In the genomic region with DNA sequence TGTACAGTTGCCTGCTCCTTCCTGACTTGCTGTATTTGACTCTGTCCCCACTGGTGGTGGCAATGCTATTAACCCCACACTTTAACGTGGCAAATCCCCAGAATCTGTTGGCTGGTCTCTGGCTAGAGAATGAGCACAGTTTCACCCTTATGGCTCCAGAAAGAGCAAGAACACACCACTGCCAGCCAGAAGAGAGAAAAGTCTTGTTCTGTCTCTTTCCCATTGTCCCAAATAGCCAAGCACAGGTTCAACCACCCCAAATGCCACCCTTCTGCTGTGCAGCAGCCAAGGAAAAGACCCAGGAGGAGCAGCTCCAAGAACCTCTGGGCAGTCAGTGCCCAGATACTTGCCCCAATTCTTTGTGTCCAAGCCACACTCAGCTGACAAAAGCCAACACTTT, we compare ENCODE assay signal across 14 cellular contexts. TPM values are rescaled to one million over a fixed set of nuclear protein-coding genes. Genes with fewer than 3 reads are reported as not detected.
A peak's percentile ranks its signal among the peaks of the same experiment; 100 is the strongest.
DNase-seq lines count a peak whose midpoint lies in the region; ATAC-seq and TF ChIP-seq lines count a peak whose summit lies in the region.
"Had no signal": no experiment of that assay in that cellular context is flagged by ENCODE, and none has a peak within 500 bp of the region (broad histone marks: within the 10 kb centered on the region; RNA-seq: fewer than 3 reads in every experiment).

No MANE protein-coding gene starts in this region.

- H3K79me2 ChIP-seq in H9 (ENCODE audit: insufficient read depth, low read length) = no peaks in the 10 kb centered on the region
- H3K79me2 ChIP-seq in trophoblast cell (ENCODE audit: control insufficient read depth, insufficient read depth, low read length, poor library complexity) = no peaks in the 10 kb centered on the region
- no peaks in the 10 kb centered on the region; the same call in 1 of the 2 replicates for H3K79me2 ChIP-seq in GM23338 (replicated peaks; ENCODE audit: insufficient read depth)

- H3K4me3 Mint-ChIP-seq in H9 = no peak overlapping the region
- no peak overlapping the region for H3K4me3 Mint-ChIP-seq in GM23338
- H3K4me3 Mint-ChIP-seq: CD4-positive, alpha-beta T cell had no signal

- H3F3A ChIP-seq in GM23338 (replicated peaks; ENCODE audit: low read depth) = no peaks in the 10 kb centered on the region

- no CpG with 5 or more reads among the region's 1 CpG for WGBS in H9 (ENCODE audit: extremely low coverage, insufficient read length, low lambda C conversion rate)
- no CpG with 5 or more reads among the region's 1 CpG for WGBS in trophoblast cell (ENCODE audit: extremely low coverage, insufficient coverage, insufficient read length)

- no peaks in the 10 kb centered on the region for H3K4me1 ChIP-seq in H9 (ENCODE audit: insufficient read depth, low read length)
- no peaks in the 10 kb centered on the region for H3K4me1 ChIP-seq in trophoblast cell (ENCODE audit: control insufficient read depth in 1 of 2, insufficient read depth in 2 of 2, low read length in 2 of 2)
- H3K4me1 ChIP-seq in lower lobe of right lung = no peaks in the 10 kb centered on the region
- H3K4me1 ChIP-seq in GM23338 (ENCODE audit: insufficient read depth) = no peaks in the 10 kb centered on the region; the same call in 1 of the 2 replicates
- H3K4me1 ChIP-seq: BE2C, Caco-2 had no signal

- H4K20me1 ChIP-seq in H9 (ENCODE audit: control insufficient read depth, insufficient read depth, insufficient read length) (no peaks in the 10 kb centered on the region), GM23338 (replicated peaks; ENCODE audit: insufficient read depth) (no peaks in the 10 kb centered on the region; the same call in 1 of the 2 replicates)

- H3K36me3 ChIP-seq in trophoblast cell (ENCODE audit: control insufficient read depth in 1 of 2, insufficient read depth in 2 of 2, low read length in 2 of 2) (no peaks in the 10 kb centered on the region), lower lobe of right lung (no peaks in the 10 kb centered on the region), GM23338 (ENCODE audit: insufficient read depth) (no peaks in the 10 kb centered on the region)
- H3K36me3 ChIP-seq: BE2C, HAP-1 had no signal

- H3K18ac ChIP-seq in H9 (ENCODE audit: insufficient read length, low read depth, low read length) = no peak overlapping the region
- H3K18ac ChIP-seq in trophoblast cell (ENCODE audit: low read length) = no peak overlapping the region

- no peak overlapping the region for H2BK15ac ChIP-seq in H9 (ENCODE audit: low read depth, low read length)

- TF ChIP-seq CTCF in H9 (conservative IDR thresholded peaks at IDR 0.05) = no peak
- no peak for TF ChIP-seq CTCF in lower lobe of right lung (IDR thresholded peaks at IDR 0.05)
- no peak for TF ChIP-seq CTCF in GM23338 (conservative IDR thresholded peaks at IDR 0.05; ENCODE audit: low read depth in 2 of 2)

- no peaks in the 10 kb centered on the region for H3K9me2 ChIP-seq in GM23338 (ENCODE audit: insufficient read depth)

- no peak overlapping the region for H3K9ac ChIP-seq in H9 (ENCODE audit: extremely low read depth, insufficient read length, low read length)
- H3K9ac ChIP-seq in trophoblast cell (ENCODE audit: low read length) = no peak overlapping the region
- H3K9ac ChIP-seq: GM23248 had no signal

- H3K27ac ChIP-seq in H9 (ENCODE audit: insufficient read length, low read depth, low read length) (no peak overlapping the region), trophoblast cell (ENCODE audit: low read depth, low read length) (no peak overlapping the region), lower lobe of right lung (no peak overlapping the region), GM23338 (ENCODE audit: low read depth) (no peak overlapping the region)
- H3K27ac ChIP-seq: GM23248 had no signal

- H3K4me2 ChIP-seq in H9 (ENCODE audit: insufficient read depth, insufficient read length, low read length) (no peak overlapping the region), trophoblast cell (ENCODE audit: low read length) (no peak overlapping the region), GM23338 (no peak overlapping the region)

- intact Hi-C loops in lower lobe of right lung (cut with DNase I) = no loop called here

- DNase-seq in H9 = no peak
- DNase-seq in globus pallidus (ENCODE audit: low spot score) = peak; percentile 64
- DNase-seq in trophoblast cell = no peak
- DNase-seq in lower lobe of right lung = no peak
- DNase-seq in GM23338 (ENCODE audit: low spot score) = no peak
- DNase-seq: BE2C; Caco-2; CD4-positive, alpha-beta T cell; GM23248 had no signal

- no peak overlapping the region for H2BK120ac ChIP-seq in H9 (ENCODE audit: low read depth, low read length, poor library complexity, severe bottlenecking)
- H2BK120ac ChIP-seq in trophoblast cell (ENCODE audit: insufficient read depth, low read length, poor library complexity) = no peak overlapping the region

- H3K9me3 Mint-ChIP-seq in H9 (peaks cover 4 to 5% of the 10 kb centered on the region in 2 experiments; a peak in 3 of 5 replicates), GM23338 (peaks cover 2% of the 10 kb centered on the region; the same call in 1 of the 3 replicates)
- H3K9me3 Mint-ChIP-seq: CD4-positive, alpha-beta T cell had no signal

- H3K14ac ChIP-seq in H9 (ENCODE audit: insufficient read depth, low read length) (no peak overlapping the region), trophoblast cell (ENCODE audit: low read length) (no peak overlapping the region)

- H2BK12ac ChIP-seq in H9 (ENCODE audit: insufficient read length, low read depth, low read length) = no peak overlapping the region
- no peak overlapping the region for H2BK12ac ChIP-seq in trophoblast cell (ENCODE audit: low read length)

- ATAC-seq in GM19023 (IDR thresholded peaks at IDR 0.05; ENCODE audit: unreplicated experiment) (no peak), HG03280 (IDR thresholded peaks at IDR 0.05; ENCODE audit: unreplicated experiment) (no peak), lower lobe of right lung (no peak), GM23338 (no peak)

- H3K79me1 ChIP-seq in H9 (ENCODE audit: insufficient read depth, low read depth, low read length, poor library complexity, severe bottlenecking) (no peaks in the 10 kb centered on the region), trophoblast cell (ENCODE audit: low read length) (no peaks in the 10 kb centered on the region)

- H3K27me3 Mint-ChIP-seq in H9 (ENCODE audit: low read depth) = no peaks in the 10 kb centered on the region
- no peaks in the 10 kb centered on the region for H3K27me3 Mint-ChIP-seq in GM23338 (ENCODE audit: insufficient read depth, low read depth, poor library complexity)

- H2AK5ac ChIP-seq in H9 (ENCODE audit: insufficient read length, low read length) (no peak overlapping the region), trophoblast cell (ENCODE audit: low read length) (no peak overlapping the region)

- H3T11ph ChIP-seq in H9 (ENCODE audit: low read length) = no peak overlapping the region

- H4K91ac ChIP-seq in H9 (ENCODE audit: insufficient read length, low read depth, low read length) (no peak overlapping the region), trophoblast cell (ENCODE audit: low read depth, low read length) (no peak overlapping the region)

- H2BK5ac ChIP-seq in H9 (ENCODE audit: insufficient read length, low read length) = no peak overlapping the region
- H2BK5ac ChIP-seq in trophoblast cell (ENCODE audit: low read depth, low read length, poor library complexity) = no peak overlapping the region

- H3K9me3 ChIP-seq in H9 (ENCODE audit: control insufficient read depth, low read depth, low read length) = no peaks in the 10 kb centered on the region
- H3K9me3 ChIP-seq in trophoblast cell (ENCODE audit: insufficient read depth, low read depth, low read length) = no peaks in the 10 kb centered on the region
- H3K9me3 ChIP-seq in lower lobe of right lung = no peaks in the 10 kb centered on the region
- H3K9me3 ChIP-seq: BE2C, Caco-2, HAP-1 had no signal

- H3K4ac ChIP-seq in H9 (ENCODE audit: low read depth, low read length) (no peak overlapping the region), trophoblast cell (ENCODE audit: low read depth, low read length) (no peak overlapping the region)

- peaks cover 10 to 20% of the 10 kb centered on the region in 2 experiments for H3K4me1 Mint-ChIP-seq in H9
- H3K4me1 Mint-ChIP-seq in GM23338 = peaks cover 8% of the 10 kb centered on the region

- no peak overlapping the region for H2BK20ac ChIP-seq in H9 (ENCODE audit: low read depth, low read length, poor library complexity, severe bottlenecking)

- H3K23ac ChIP-seq in H9 (ENCODE audit: insufficient read length, low read depth, low read length) = no peak overlapping the region
- H3K23ac ChIP-seq in trophoblast cell (ENCODE audit: low read length) = peak overlapping the region; percentile 19

- H4K5ac ChIP-seq in H9 (ENCODE audit: insufficient read length, low read depth, low read length) = no peak overlapping the region

- H2AFZ ChIP-seq in H9 (ENCODE audit: low read length) (no peak overlapping the region), trophoblast cell (ENCODE audit: insufficient read depth, low read length, poor library complexity) (no peak overlapping the region), GM23338 (no peak overlapping the region)
- H2AFZ ChIP-seq: GM23248 had no signal

- no peak overlapping the region for H4K12ac ChIP-seq in trophoblast cell (ENCODE audit: low read depth, low read length)

- no peaks in the 10 kb centered on the region for H3K23me2 ChIP-seq in H9 (ENCODE audit: insufficient read length, low read depth, low read length, poor library complexity, severe bottlenecking)

- H3K36me3 Mint-ChIP-seq in H9 (ENCODE audit: insufficient read depth in 1 of 3, low read depth in 3 of 3) = peaks cover 2 to 41% (median 9%) of the 10 kb centered on the region in 3 experiments; a peak in 6 of 7 replicates
- peaks cover 37% of the 10 kb centered on the region for H3K36me3 Mint-ChIP-seq in GM23338 (ENCODE audit: low read depth)

- H4K8ac ChIP-seq in H9 (replicated peaks; ENCODE audit: insufficient read length, low read depth, low read length) = no peak overlapping the region
- H4K8ac ChIP-seq in trophoblast cell (ENCODE audit: low read depth, low read length) = no peak overlapping the region

- H3K4me3 ChIP-seq in trophoblast cell (ENCODE audit: low read depth, low read length) (no peak overlapping the region), lower lobe of right lung (no peak overlapping the region), GM23338 (no peak overlapping the region)
- H3K4me3 ChIP-seq: GM23248, HAP-1 had no signal

- H3K27me3 ChIP-seq in H9 (ENCODE audit: insufficient read depth, low read length) = no peaks in the 10 kb centered on the region
- no peaks in the 10 kb centered on the region for H3K27me3 ChIP-seq in trophoblast cell (ENCODE audit: insufficient read depth, low read length)
- H3K27me3 ChIP-seq in lower lobe of right lung (ENCODE audit: low read depth) = no peaks in the 10 kb centered on the region
- no peaks in the 10 kb centered on the region for H3K27me3 ChIP-seq in GM23338 (ENCODE audit: insufficient read depth)
- H3K27me3 ChIP-seq: BE2C had no signal

- H3K56ac ChIP-seq in H9 (ENCODE audit: insufficient read length, low read depth, low read length) = no peak overlapping the region

- H3K27ac Mint-ChIP-seq in H9 (peak overlapping the region in 2 of 3 experiments; percentile 72 to 76; a peak in 3 of 7 replicates), GM23338 (no peak overlapping the region)
- H3K27ac Mint-ChIP-seq: CD4-positive, alpha-beta T cell had no signal

RNA-seq across cellular contexts. Expression of gene SLC16A9, which starts 11.3 kb away (rescaled TPM):
- total RNA-seq in H9 (2021) (4.1 and 4.3 TPM in 2 replicates), lower lobe of right lung (0.83 TPM)
- polyA plus RNA-seq in trophoblast cell (2013) = 7.9 and 8.0 TPM in 2 replicates
- 11.4 and 16.0 TPM in 2 replicates for total RNA-seq in GM23338 (2014; rRNA removed; shearing (Covaris generic))
- 6.0 and 6.5 TPM in 2 replicates for polyA plus RNA-seq in GM23338 (2016; fragmentation: Nextera tagmentation; extraction: Ambion mirVana)
- total RNA-seq: CD4-positive, alpha-beta T cell; GM23248; HT-29 had no signal
- polyA plus RNA-seq: GM23248 had no signal

RNA-seq across cellular contexts. Expression of gene MRLN, which starts 54.9 kb away (rescaled TPM):
- not detected in 2 replicates for total RNA-seq in H9 (2021)
- 0.33 and 0.36 TPM in 2 replicates for polyA plus RNA-seq in trophoblast cell (2013)
- not detected for total RNA-seq in lower lobe of right lung
- not detected in 2 replicates for total RNA-seq in GM23338 (2014; rRNA removed; shearing (Covaris generic))
- polyA plus RNA-seq in GM23338 (2016; fragmentation: Nextera tagmentation; extraction: Ambion mirVana) = not detected in 2 replicates
- total RNA-seq: A172, GM23248, HT-29 had no signal
- polyA plus RNA-seq: GM23248 had no signal
